Comparison of ENCODE assay signal across 1 cellular context in the genomic region with DNA sequence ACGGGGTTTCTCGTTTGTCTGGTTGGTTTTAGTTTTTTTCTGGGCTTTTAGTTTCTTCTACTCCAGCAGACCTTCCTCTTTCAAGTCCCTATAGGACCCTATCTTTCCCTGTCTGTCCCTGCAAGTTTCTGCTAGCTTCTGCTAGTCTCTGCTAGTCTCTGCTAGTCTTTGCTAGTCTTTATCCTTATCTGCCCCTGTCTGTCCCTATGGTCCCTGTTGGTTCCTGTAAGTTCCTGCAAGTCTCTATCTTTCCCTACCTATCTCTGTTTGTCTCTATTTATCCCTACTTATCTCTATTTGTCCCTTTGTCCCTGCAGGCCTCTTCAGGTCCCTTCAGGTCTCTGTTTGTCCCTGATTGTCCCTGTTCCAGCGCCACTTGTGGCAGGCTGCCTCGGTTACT.
TF ChIP-seq lines count a peak whose summit lies in the region.

No MANE protein-coding gene starts in this region.

TF ChIP-seq in A549, 52 proteins besides CTCF, POLR2A, EP300 and RAD21 (continued from another document):
- TF ChIP-seq CBX8 (IDR thresholded peaks at IDR 0.05): no peak
TF ChIP-seq in A549: peak in this region for 0.
